In genomic region chr14:35292051-35292769, GRCh38 we compare ENCODE assay signal across 8 cellular contexts. TPM values are rescaled to one million over a fixed set of nuclear protein-coding genes. Genes with fewer than 3 reads are reported as not detected.
DNase-seq lines count a peak whose midpoint lies in the region; ATAC-seq lines count a peak whose summit lies in the region.

TSS of gene PSMA6 (plus strand) at chr14:35292382. CDS start at chr14:35292477, 95 bp downstream.

- no peaks in the 10 kb centered on the region for H3K27me3 ChIP-seq in H7 (ENCODE audit: control insufficient read depth, insufficient read depth, low read length)

- H3K27me3 Mint-ChIP-seq in natural killer cell treated with Interleukin-12 subunit alpha and Interleukin-12 subunit beta and Interleukin-15 and Interleukin-18, amount 100 ng/mL, for 72 hours, result no peaks in the 10 kb centered on the region

- no peaks in the 10 kb centered on the region for H3K9me3 Mint-ChIP-seq in natural killer cell treated with Interleukin-12 subunit alpha and Interleukin-12 subunit beta and Interleukin-15 and Interleukin-18, amount 100 ng/mL, for 72 hours

- H3K4me3 ChIP-seq in H7 (ENCODE audit: insufficient read depth, low read depth, low read length), result peak within 1 kb of the TSS; percentile 95

- peak within 1 kb of the TSS; percentile 91 for H3K4me3 Mint-ChIP-seq in natural killer cell treated with Interleukin-12 subunit alpha and Interleukin-12 subunit beta and Interleukin-15 and Interleukin-18, amount 100 ng/mL, for 72 hours

- H3K27ac Mint-ChIP-seq in natural killer cell treated with Interleukin-12 subunit alpha and Interleukin-12 subunit beta and Interleukin-15 and Interleukin-18, amount 100 ng/mL, for 72 hours, result peak within 1 kb of the TSS; percentile 99 to 100

- peak; percentile 99 for DNase-seq in ELF-1 (ENCODE audit: low read depth, low spot score)
- peak; percentile 95 for DNase-seq in H7
- DNase-seq in M059J (ENCODE audit: low read depth), result peak; percentile 99
- peak; percentile 100 for DNase-seq in SHP77 (lab: John Stamatoyannopoulos, UW)
- peak; percentile 99 for DNase-seq in activated effector memory CD4-positive, alpha-beta T cell treated with Interleukin-2 at 50 U/mL for 16 hours
- peak; percentile 98 for DNase-seq in fibroblast of peridontal ligament (ENCODE audit: extremely low read depth)
- DNase-seq in natural killer cell treated with Interleukin-12 subunit alpha and Interleukin-12 subunit beta and Interleukin-15 and Interleukin-18, amount 100 ng/mL, for 72 hours (ENCODE audit: low spot score), result peak; percentile 99
- DNase-seq in stimulated activated naive CD8-positive, alpha-beta T cell treated with anti-CD3 and anti-CD28 coated beads, Interleukin-15, Interleukin-2, amounts not matched to agents 100 U/mL and 50 U/mL, for 24 hours, result peak; percentile 99

- peaks cover 44 to 54% of the 10 kb centered on the region in 2 donors for H3K4me1 Mint-ChIP-seq in natural killer cell treated with Interleukin-12 subunit alpha and Interleukin-12 subunit beta and Interleukin-15 and Interleukin-18, amount 100 ng/mL, for 72 hours (ENCODE audit: low read depth in 2 of 2)

- peaks cover 22% of the 10 kb centered on the region for H3K36me3 Mint-ChIP-seq in natural killer cell treated with Interleukin-12 subunit alpha and Interleukin-12 subunit beta and Interleukin-15 and Interleukin-18, amount 100 ng/mL, for 72 hours

- peak; percentile 94 for ATAC-seq in natural killer cell treated with Interleukin-12 subunit alpha and Interleukin-12 subunit beta and Interleukin-15 and Interleukin-18, amount 100 ng/mL, for 72 hours
- ATAC-seq in stimulated activated naive CD8-positive, alpha-beta T cell treated with anti-CD3 and anti-CD28 coated beads, Interleukin-15, Interleukin-2, amounts not matched to agents 100 U/mL and 50 U/mL, for 24 hours, result peak; percentile 86

- no peaks in the 10 kb centered on the region; the same call in 1 of the 2 replicates for H3K36me3 ChIP-seq in H7 (replicated peaks; ENCODE audit: control insufficient read depth, insufficient read depth, low read length)

RNA-seq across cellular contexts. Expression of gene PSMA6, which starts in this region (rescaled TPM):
- total RNA-seq in H7 (2014; rRNA removed; shearing (Covaris generic)), result 206 and 232 TPM in 2 replicates
- 378 and 505 TPM in 2 replicates for total RNA-seq in M059J (2014; rRNA removed; shearing (Covaris generic))
- total RNA-seq in natural killer cell treated with Interleukin-12 subunit alpha and Interleukin-12 subunit beta and Interleukin-15 and Interleukin-18, amount 100 ng/mL, for 72 hours, result 100 to 1,000 TPM; 464 to 704 TPM

Comparison
In these comparisons a context has a peak if more than half of its experiments do, and no peak if none do; other contexts are left out.
1. Peak in every context shown above with its lines: DNase-seq, ATAC-seq and H3K4me3 ChIP-seq.